In the genomic region with DNA sequence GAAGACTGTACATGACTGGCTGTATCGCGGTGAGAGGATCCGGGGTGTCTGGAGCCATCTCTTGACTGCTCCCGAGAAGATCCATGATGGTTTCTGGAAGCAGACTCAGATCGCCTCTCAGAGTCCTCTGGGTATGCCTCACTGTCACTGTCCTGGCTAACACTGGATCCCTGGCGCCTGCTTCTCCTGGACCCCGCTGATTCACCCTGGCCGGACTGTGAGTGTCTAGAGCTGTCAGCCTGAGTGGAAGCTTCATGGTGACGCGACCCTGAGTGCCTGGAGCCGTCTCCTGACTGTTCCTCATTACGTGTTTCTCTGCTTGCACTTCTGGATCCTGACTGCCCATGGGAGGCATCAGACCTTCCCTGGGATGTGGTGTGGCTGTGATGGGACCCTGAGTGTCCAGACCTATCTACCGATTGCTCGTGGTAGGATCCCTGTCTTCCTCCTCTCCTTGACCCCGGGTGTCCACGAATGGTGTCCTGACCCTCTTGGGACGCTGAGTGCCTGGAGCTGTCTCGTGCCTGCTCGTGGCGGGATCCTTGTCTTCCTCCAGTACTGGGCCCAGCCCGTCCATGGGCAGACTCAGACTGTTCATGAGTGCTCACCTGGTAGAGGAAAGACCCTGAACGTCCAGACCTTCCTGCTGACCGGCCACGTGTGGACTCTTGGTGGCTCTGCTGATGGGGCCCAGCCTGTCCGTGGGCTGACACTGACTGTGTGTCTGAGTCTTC, we compare ENCODE assay signal across 6 cellular contexts. TPM values are rescaled to one million over a fixed set of nuclear protein-coding genes. Genes with fewer than 3 reads are reported as not detected.
"Had no signal": no experiment of that assay in that cellular context is flagged by ENCODE, and none has a peak within 500 bp of the region (broad histone marks: within the 10 kb centered on the region; RNA-seq: fewer than 3 reads in every experiment).

No MANE protein-coding gene starts in this region.

RNA-seq across cellular contexts. Expression of a gene that starts 21.7 kb away (rescaled TPM):
- total RNA-seq: K562, PC-3, Right ventricle myocardium superior had no signal
- polyA plus RNA-seq: K562, SK-N-SH had no signal

RNA-seq across cellular contexts. Expression of a gene that starts 56.5 kb away (rescaled TPM):
- total RNA-seq: K562, M059J, PC-3, Right ventricle myocardium superior, SJSA1 had no signal
- polyA plus RNA-seq: K562, SK-N-SH had no signal
